Comparison of ENCODE assay signal across 32 cellular contexts in genomic region chr19:11306337-11306736, GRCh38. TPM values are rescaled to one million over a fixed set of nuclear protein-coding genes. Genes with fewer than 3 reads are reported as not detected.
"Had no signal": no experiment of that assay in that cellular context is flagged by ENCODE, and none has a peak within 500 bp of the region (broad histone marks: within the 10 kb centered on the region; RNA-seq: fewer than 3 reads in every experiment).

No MANE protein-coding gene starts in this region.

- H3K36me3 Mint-ChIP-seq: activated CD4-positive, alpha-beta memory T cell treated with anti-CD3 and anti-CD28 coated beads for 36 hours; activated naive CD8-positive, alpha-beta T cell treated with anti-CD3 and anti-CD28 coated beads, Interleukin-2, amount 10 ng/mL, durations not matched to agents 7 days and 5 days had no signal

- H3K4me1 Mint-ChIP-seq: activated CD4-positive, alpha-beta T cell treated with anti-CD3 and anti-CD28 coated beads, Interleukin-2, amount 10 ng/mL, durations not matched to agents 7 days and 5 days; activated naive CD8-positive, alpha-beta T cell treated with anti-CD3 and anti-CD28 coated beads, Interleukin-2, amount 10 ng/mL, durations not matched to agents 7 days and 5 days; activated T-helper 17 cell treated with anti-CD3 and anti-CD28 coated beads, Interleukin-2, amount 50 U/mL, for 72 hours had no signal

- DNase-seq: activated CD4-positive, alpha-beta memory T cell treated with anti-CD3 and anti-CD28 coated beads for 36 hours; activated CD4-positive, alpha-beta T cell treated with anti-CD3 and anti-CD28 coated beads, Interleukin-2, amount 10 ng/mL, durations not matched to agents 7 days and 5 days; activated CD4-positive, CD25-positive, alpha-beta regulatory T cell; activated CD8-positive, alpha-beta memory T cell treated with anti-CD3 and anti-CD28 coated beads for 24 hours; activated gamma-delta T cell; activated naive CD4-positive, alpha-beta T cell treated with anti-CD3 and anti-CD28 coated beads for 36 hours; activated naive CD8-positive, alpha-beta T cell treated with anti-CD3 and anti-CD28 coated beads, Interleukin-2, amount 10 ng/mL, durations not matched to agents 7 days and 5 days; activated T-cell treated with anti-CD3 and anti-CD28 coated beads, Interleukin-2, amount 50 U/mL, for 48 hours; adrenal gland; anterior cingulate cortex; cerebellar nuclear complex; KBM-7; NCI-H1105 treated with DMSO at 0.1 percent for 48 hours; NCI-H1436 treated with DMSO at 0.1 percent for 48 hours; NCI-H187; NCI-H2081; NCI-H345; NCI-H510A; NCI-H526 treated with DMSO at 0.1 percent for 48 hours; NCI-H82; Peyer's patch; Right ventricle myocardium superior; SJCRH30; SK-N-SH; T-helper 1 cell had no signal

- H3K27me3 ChIP-seq: adrenal gland, Peyer's patch had no signal

- H3K4me3 ChIP-seq: adrenal gland, Peyer's patch, SJCRH30 had no signal

- H3K4me1 ChIP-seq: adrenal gland, Peyer's patch, SJCRH30 had no signal

- H3K9ac ChIP-seq: SK-N-SH had no signal

- H3K27me3 Mint-ChIP-seq: activated CD4-positive, alpha-beta T cell treated with anti-CD3 and anti-CD28 coated beads, Interleukin-2, amount 10 ng/mL, durations not matched to agents 7 days and 5 days had no signal

- H3K27ac Mint-ChIP-seq: activated CD4-positive, alpha-beta memory T cell treated with anti-CD3 and anti-CD28 coated beads for 36 hours; activated CD4-positive, alpha-beta T cell treated with anti-CD3 and anti-CD28 coated beads, Interleukin-2, amount 10 ng/mL, durations not matched to agents 7 days and 5 days; activated naive CD4-positive, alpha-beta T cell treated with anti-CD3 and anti-CD28 coated beads for 36 hours; activated naive CD8-positive, alpha-beta T cell treated with anti-CD3 and anti-CD28 coated beads, Interleukin-2, amount 10 ng/mL, durations not matched to agents 7 days and 5 days; activated T-helper 17 cell treated with anti-CD3 and anti-CD28 coated beads, Interleukin-2, amount 50 U/mL, for 72 hours had no signal

- ATAC-seq: activated T-helper 17 cell treated with anti-CD3 and anti-CD28 coated beads, Interleukin-2, amount 50 U/mL, for 72 hours had no signal

- H3K9me3 Mint-ChIP-seq: activated CD4-positive, alpha-beta memory T cell treated with anti-CD3 and anti-CD28 coated beads for 36 hours; activated CD4-positive, alpha-beta T cell treated with anti-CD3 and anti-CD28 coated beads, Interleukin-2, amount 10 ng/mL, durations not matched to agents 7 days and 5 days; activated naive CD4-positive, alpha-beta T cell treated with anti-CD3 and anti-CD28 coated beads for 36 hours; activated naive CD8-positive, alpha-beta T cell treated with anti-CD3 and anti-CD28 coated beads, Interleukin-2, amount 10 ng/mL, durations not matched to agents 7 days and 5 days; activated T-helper 17 cell treated with anti-CD3 and anti-CD28 coated beads, Interleukin-2, amount 50 U/mL, for 72 hours had no signal

- H3K4me2 ChIP-seq: SK-N-SH had no signal

- H3K36me3 ChIP-seq: adrenal gland, Peyer's patch, SJCRH30 had no signal

- H3K27ac ChIP-seq: adrenal gland, Peyer's patch, RWPE1, SJCRH30, VCaP had no signal

- H3K4me3 Mint-ChIP-seq: activated CD4-positive, alpha-beta memory T cell treated with anti-CD3 and anti-CD28 coated beads for 36 hours; activated CD4-positive, alpha-beta T cell treated with anti-CD3 and anti-CD28 coated beads, Interleukin-2, amount 10 ng/mL, durations not matched to agents 7 days and 5 days; activated naive CD4-positive, alpha-beta T cell treated with anti-CD3 and anti-CD28 coated beads for 36 hours; activated naive CD8-positive, alpha-beta T cell treated with anti-CD3 and anti-CD28 coated beads, Interleukin-2, amount 10 ng/mL, durations not matched to agents 7 days and 5 days; activated T-helper 17 cell treated with anti-CD3 and anti-CD28 coated beads, Interleukin-2, amount 50 U/mL, for 72 hours had no signal

- H3K9me3 ChIP-seq: adrenal gland, Peyer's patch, SJCRH30, SK-N-SH had no signal

RNA-seq across cellular contexts. Expression of gene TSPAN16, which starts 10.4 kb away (rescaled TPM):
- total RNA-seq: activated CD4-positive, alpha-beta memory T cell treated with anti-CD3 and anti-CD28 coated beads for 36 hours; activated CD4-positive, alpha-beta T cell treated with anti-CD3 and anti-CD28 coated beads, Interleukin-2, amount 10 ng/mL, durations not matched to agents 7 days and 5 days; activated naive CD4-positive, alpha-beta T cell treated with anti-CD3 and anti-CD28 coated beads for 36 hours; activated naive CD8-positive, alpha-beta T cell treated with anti-CD3 and anti-CD28 coated beads, Interleukin-2, amount 10 ng/mL, durations not matched to agents 7 days and 5 days; activated T-helper 17 cell treated with anti-CD3 and anti-CD28 coated beads, Interleukin-2, amount 50 U/mL, for 72 hours; adrenal gland; cardiac septum; LHCN-M2; MCF 10A; Peyer's patch; Right ventricle myocardium superior; SJCRH30; T-helper 2 cell treated with Interferon-gamma antibody and Interleukin-4, amounts not matched to agents 100 ng/mL and 5 ng/mL, for 36 hours had no signal
- polyA plus RNA-seq: adrenal gland, SK-N-SH had no signal

RNA-seq across cellular contexts. Expression of gene CCDC159, which starts 40.0 kb away (rescaled TPM):
- total RNA-seq: SJCRH30 had no signal

RNA-seq across cellular contexts. Expression of gene DOCK6, which starts 44.0 kb away (rescaled TPM):
- total RNA-seq: activated CD4-positive, alpha-beta T cell treated with anti-CD3 and anti-CD28 coated beads, Interleukin-2, amount 10 ng/mL, durations not matched to agents 7 days and 5 days had no signal
